Comparison of ENCODE assay signal across 19 cellular contexts in genomic region chr4:103482893-103483292, GRCh38.
A peak's percentile ranks its signal among the peaks of the same experiment; 100 is the strongest.
DNase-seq lines count a peak whose midpoint lies in the region; ATAC-seq, FAIRE-seq and TF ChIP-seq lines count a peak whose summit lies in the region.
"Had no signal": no experiment of that assay in that cellular context is flagged by ENCODE, and none has a peak within 500 bp of the region (broad histone marks: within the 10 kb centered on the region; RNA-seq: fewer than 3 reads in every experiment).

No MANE protein-coding gene starts in this region.

- no peak overlapping the region for H3K4me2 ChIP-seq in HepG2 (ENCODE audit: low read depth, low read length)
- H3K4me2 ChIP-seq: BLaER1, GM23338 had no signal

- TF ChIP-seq POLR2A in HepG2 (IDR thresholded peaks at IDR 0.05; ENCODE audit: insufficient read depth in 1 of 2, low read depth in 2 of 2, low read length in 2 of 2) (no peak), right lobe of liver (IDR thresholded peaks at IDR 0.05) (no peak), gastroesophageal sphincter (IDR thresholded peaks at IDR 0.05) (no peak)

- DNase-seq in HepG2 (ENCODE audit: low spot score) (no peak), right lobe of liver (no peak), HuH-7 (ENCODE audit: low spot score) (peak; percentile 3), upper lobe of right lung (no peak), Calu3 (no peak)
- DNase-seq in activated naive CD4-positive, alpha-beta T cell (lab: John Stamatoyannopoulos, UW): no peak
- DNase-seq: 8988T; CD4-positive, alpha-beta memory T cell; H9; KG1 had no signal

- 8% methylated on average over 2 of the region's 2 CpGs for WGBS in HepG2 (ENCODE audit: low lambda C conversion rate)
- 62% methylated on average over 2 of the region's 2 CpGs for WGBS in right lobe of liver (ENCODE audit: insufficient coverage, low coverage, low lambda C conversion rate, missing lambda C conversion rate)
- WGBS in gastroesophageal sphincter (ENCODE audit: low coverage in 1 of 2), 2 donors: no CpG with 5 or more reads among the region's 2 CpGs

- TF ChIP-seq RAD21 in HepG2 (CRISPR knock-in tag; IDR thresholded peaks at IDR 0.05): no peak

- ATAC-seq in HepG2 (peak; percentile 100), right lobe of liver (no peak), gastroesophageal sphincter (peak; percentile 28), upper lobe of right lung (peak; percentile 43), GM21576 (IDR thresholded peaks at IDR 0.05; ENCODE audit: unreplicated experiment) (no peak)
- ATAC-seq: GM23338 had no signal

- H3K36me3 ChIP-seq in HepG2 (replicated peaks in 1 of 2; ENCODE audit: control insufficient read depth in 1 of 2, insufficient read depth in 2 of 2, low read length in 2 of 2): no peaks in the 10 kb centered on the region
- no peaks in the 10 kb centered on the region for H3K36me3 ChIP-seq in right lobe of liver
- no peaks in the 10 kb centered on the region for H3K36me3 ChIP-seq in gastroesophageal sphincter
- no peaks in the 10 kb centered on the region for H3K36me3 ChIP-seq in upper lobe of right lung
- H3K36me3 ChIP-seq: BLaER1 had no signal

- in situ Hi-C loops in HepG2 (cut with HindIII; ENCODE audit: extremely low pct_ligation_motif_present, low pct_unique_long_range_greater_than_20kb): no loop called here

- H3K9me3 ChIP-seq in HepG2 (ENCODE audit: low read length): no peaks in the 10 kb centered on the region
- H3K9me3 ChIP-seq in right lobe of liver: no peaks in the 10 kb centered on the region
- H3K9me3 ChIP-seq in gastroesophageal sphincter: no peaks in the 10 kb centered on the region
- no peaks in the 10 kb centered on the region for H3K9me3 ChIP-seq in upper lobe of right lung
- H3K9me3 ChIP-seq: BLaER1 had no signal

- BruUV-seq in HepG2 (replicated peaks; lab: Mats Ljungman, UMichigan): no TSS peak
- no TSS peak for BruUV-seq in Calu3 (replicated peaks; lab: Mats Ljungman, UMichigan)

- H3K79me2 ChIP-seq in HepG2 (ENCODE audit: insufficient read depth, low read length): no peaks in the 10 kb centered on the region

- TF ChIP-seq EP300 in HepG2 (IDR thresholded peaks at IDR 0.05; ENCODE audit: low read depth in 2 of 2, low read length in 2 of 2): no peak
- TF ChIP-seq EP300 in HepG2 (CRISPR knock-in tag; IDR thresholded peaks at IDR 0.05; ENCODE audit: borderline replicate concordance): no peak
- TF ChIP-seq EP300 in gastroesophageal sphincter (IDR thresholded peaks at IDR 0.05): no peak

- no peaks in the 10 kb centered on the region for H3K27me3 ChIP-seq in HepG2 (ENCODE audit: control insufficient read depth in 1 of 2, insufficient read depth in 2 of 2, low read length in 2 of 2)
- no peaks in the 10 kb centered on the region for H3K27me3 ChIP-seq in right lobe of liver
- no peaks in the 10 kb centered on the region for H3K27me3 ChIP-seq in gastroesophageal sphincter
- H3K27me3 ChIP-seq in upper lobe of right lung: no peaks in the 10 kb centered on the region
- H3K27me3 ChIP-seq: BLaER1 had no signal

- no peak overlapping the region for H3K4me3 ChIP-seq in HepG2 (replicated peaks in 1 of 3; ENCODE audit: insufficient read depth in 1 of 3, low read depth in 2 of 3, low read length in 3 of 3)
- H3K4me3 ChIP-seq in right lobe of liver: no peak overlapping the region
- no peak overlapping the region for H3K4me3 ChIP-seq in gastroesophageal sphincter
- H3K4me3 ChIP-seq in upper lobe of right lung: no peak overlapping the region
- H3K4me3 ChIP-seq: BLaER1, GM23338 had no signal

- no peaks in the 10 kb centered on the region for H3K4me1 Mint-ChIP-seq in Calu3 (ENCODE audit: low read depth, unreplicated experiment)
- H3K4me1 Mint-ChIP-seq: CD14-positive monocyte; CD4-positive, alpha-beta memory T cell had no signal

- H2AFZ ChIP-seq in HepG2 (ENCODE audit: low read length): no peak overlapping the region
- H2AFZ ChIP-seq: GM23338 had no signal

- no peak overlapping the region for H3K9ac ChIP-seq in HepG2 (ENCODE audit: insufficient read depth, low read depth, low read length)
- H3K9ac ChIP-seq: BLaER1 had no signal

- peak; percentile 47 for TF ChIP-seq CTCF in HepG2 (CRISPR knock-in tag; IDR thresholded peaks at IDR 0.05)
- no peak for TF ChIP-seq CTCF in right lobe of liver (IDR thresholded peaks at IDR 0.05)
- TF ChIP-seq CTCF in gastroesophageal sphincter (IDR thresholded peaks at IDR 0.05): no peak
- TF ChIP-seq CTCF in upper lobe of right lung (IDR thresholded peaks at IDR 0.05): no peak
- no peak for TF ChIP-seq CTCF in Calu3 (IDR thresholded peaks at IDR 0.05; ENCODE audit: unreplicated experiment)

- H3K27ac Mint-ChIP-seq in Calu3 (ENCODE audit: unreplicated experiment): no peak overlapping the region
- H3K27ac Mint-ChIP-seq: CD14-positive monocyte; CD4-positive, alpha-beta memory T cell; GM23338 had no signal

- H3K4me3 Mint-ChIP-seq in Calu3 (ENCODE audit: low read depth, unreplicated experiment): no peak overlapping the region
- H3K4me3 Mint-ChIP-seq: CD14-positive monocyte; CD4-positive, alpha-beta memory T cell; GM23338; H9 had no signal

- no peak overlapping the region for H3K27ac ChIP-seq in HepG2 (ENCODE audit: extremely low read length, insufficient read depth, low read length)
- no peak overlapping the region for H3K27ac ChIP-seq in right lobe of liver
- no peak overlapping the region for H3K27ac ChIP-seq in gastroesophageal sphincter
- no peak overlapping the region for H3K27ac ChIP-seq in upper lobe of right lung
- H3K27ac ChIP-seq: BLaER1 had no signal

- H3K36me3 Mint-ChIP-seq in Calu3 (ENCODE audit: insufficient read depth, unreplicated experiment): no peaks in the 10 kb centered on the region
- H3K36me3 Mint-ChIP-seq: CD14-positive monocyte; CD4-positive, alpha-beta memory T cell had no signal

- H3K9me3 Mint-ChIP-seq in Calu3 (ENCODE audit: low read depth, unreplicated experiment): peaks cover 6% of the 10 kb centered on the region
- H3K9me3 Mint-ChIP-seq: GM23338 had no signal

- FAIRE-seq in HepG2 (lab: Jason Lieb, UNC): no peak
- FAIRE-seq: G401.6, GM12891, GM19239, HTR-8/SVneo had no signal

- POLR2A ChIA-PET in HepG2 (lab: Yijun Ruan, JAX): no interaction called here

- intact Hi-C loops in HepG2 (cut with micrococcal nuclease; ENCODE audit: unreplicated experiment) (no loop called here), right lobe of liver (cut with DNase I) (no loop called here), upper lobe of right lung (cut with DNase I) (no loop called here), Calu3 (cut with micrococcal nuclease; ENCODE audit: unreplicated experiment) (no loop called here)

- CTCF ChIA-PET in HepG2 (lab: Yijun Ruan, JAX; ENCODE audit: low intra/inter-chr PET ratio, low total read pairs) (no interaction called here), Calu3 (lab: Charles Lee) (no interaction called here)

- H3K4me1 ChIP-seq in HepG2 (ENCODE audit: insufficient read depth, low read length) (no peaks in the 10 kb centered on the region), right lobe of liver (no peaks in the 10 kb centered on the region), gastroesophageal sphincter (no peaks in the 10 kb centered on the region), upper lobe of right lung (no peaks in the 10 kb centered on the region)
- H3K4me1 ChIP-seq: BLaER1 had no signal

- H3K27me3 Mint-ChIP-seq in Calu3 (ENCODE audit: unreplicated experiment): no peaks in the 10 kb centered on the region
- H3K27me3 Mint-ChIP-seq: CD4-positive, alpha-beta memory T cell had no signal

- no peaks in the 10 kb centered on the region for H4K20me1 ChIP-seq in HepG2 (ENCODE audit: insufficient read depth, low read length)
- H4K20me1 ChIP-seq: BLaER1 had no signal

TF ChIP-seq in HepG2, 621 proteins besides CTCF, POLR2A, EP300 and RAD21:
- peak; percentile 78 for TF ChIP-seq ZNF281 (CRISPR knock-in tag; IDR thresholded peaks at IDR 0.05; ENCODE audit: borderline replicate concordance)
- 0 out of 2 replicates have a peak, but pooled peaks have one; percentile 24 for TF ChIP-seq ZMYM4 (CRISPR knock-in tag; IDR thresholded peaks at IDR 0.05)
- TF ChIP-seq HNF4A (CRISPR knock-in tag; IDR thresholded peaks at IDR 0.05): peak; percentile 55; the same call in 1 of the 2 replicates
- no peak for TF ChIP-seq JARID2 (CRISPR knock-in tag; IDR thresholded peaks at IDR 0.05; ENCODE audit: insufficient replicate concordance)

Comparison
In these comparisons a context has a peak if more than half of its experiments do, and no peak if none do; other contexts are left out.
1. ATAC-seq: peak in HepG2 (single experiment), gastroesophageal sphincter (single experiment) and upper lobe of right lung (single experiment); none in right lobe of liver (0 of 4) and GM21576 (single experiment).